ENCODE assay signal across 7 cellular contexts in genomic region chr6:152380993-152381898, GRCh38.
A peak's percentile ranks its signal among the peaks of the same experiment; 100 is the strongest.
DNase-seq lines count a peak whose midpoint lies in the region; ATAC-seq and TF ChIP-seq lines count a peak whose summit lies in the region.

No MANE protein-coding gene starts in this region.

- DNase-seq in M059J (ENCODE audit: low read depth) (peak; percentile 99), left colon (peak; percentile 34 to 69), stromal cell of bone marrow (ENCODE audit: low read depth) (peak; percentile 97)
- DNase-seq in activated CD8-positive, alpha-beta T cell treated with anti-CD3 and anti-CD28 coated beads for 36 hours, result no peak
- no peak for DNase-seq in activated CD4-positive, alpha-beta T cell treated with anti-CD3 and anti-CD28 coated beads, Interleukin-2, amount 50 U/mL, for 4 hours

- TF ChIP-seq CTCF in activated CD8-positive, alpha-beta T cell treated with anti-CD3 and anti-CD28 coated beads for 36 hours (IDR thresholded peaks at IDR 0.05), result no peak

- H3K27me3 Mint-ChIP-seq in activated CD8-positive, alpha-beta T cell treated with anti-CD3 and anti-CD28 coated beads for 36 hours, result peaks cover 8% of the 10 kb centered on the region

- intact Hi-C loops in left colon (cut with DNase I, micrococcal nuclease), result no loop called here
- intact Hi-C loops in activated CD8-positive, alpha-beta T cell treated with anti-CD3 and anti-CD28 coated beads for 36 hours (cut with micrococcal nuclease), result no loop called here

- H3K4me1 Mint-ChIP-seq in activated CD8-positive, alpha-beta T cell treated with anti-CD3 and anti-CD28 coated beads for 36 hours (ENCODE audit: low read depth), result no peaks in the 10 kb centered on the region

- H3K4me3 Mint-ChIP-seq in activated CD8-positive, alpha-beta T cell treated with anti-CD3 and anti-CD28 coated beads for 36 hours, result no peak overlapping the region

- H3K9me3 Mint-ChIP-seq in activated CD8-positive, alpha-beta T cell treated with anti-CD3 and anti-CD28 coated beads for 36 hours, result no peaks in the 10 kb centered on the region

- CTCF ChIA-PET in activated CD8-positive, alpha-beta T cell treated with anti-CD3 and anti-CD28 coated beads for 36 hours (lab: Charles Lee), result no interaction called here

- no peak overlapping the region for H3K27ac Mint-ChIP-seq in activated CD8-positive, alpha-beta T cell treated with anti-CD3 and anti-CD28 coated beads for 36 hours

- POLR2A ChIA-PET in activated CD8-positive, alpha-beta T cell treated with anti-CD3 and anti-CD28 coated beads for 36 hours (lab: Charles Lee), result no interaction called here

- ATAC-seq in left colon (peak; percentile 51), HG02678 (IDR thresholded peaks at IDR 0.05; ENCODE audit: unreplicated experiment) (no peak)
- ATAC-seq in activated CD8-positive, alpha-beta T cell treated with anti-CD3 and anti-CD28 coated beads for 36 hours, result no peak

- peak overlapping the region; percentile 78 for H3K27ac ChIP-seq in cingulate gyrus (ENCODE audit: low read depth, low read length)

- H3K36me3 Mint-ChIP-seq in activated CD8-positive, alpha-beta T cell treated with anti-CD3 and anti-CD28 coated beads for 36 hours (ENCODE audit: low read depth), result no peaks in the 10 kb centered on the region

Comparison
In these comparisons a context has a peak if more than half of its experiments do, and no peak if none do; other contexts are left out.
1. DNase-seq: peak in M059J (single experiment), left colon (2 of 2) and stromal cell of bone marrow (single experiment); none in activated CD8-positive, alpha-beta T cell treated with anti-CD3 and anti-CD28 coated beads for 36 hours (single experiment) and activated CD4-positive, alpha-beta T cell treated with anti-CD3 and anti-CD28 coated beads, Interleukin-2, amount 50 U/mL, for 4 hours (0 of 2).